ENCODE assay signal across 8 cellular contexts in genomic region chr10:119596537-119597404, GRCh38. TPM values are rescaled to one million over a fixed set of nuclear protein-coding genes. Genes with fewer than 3 reads are reported as not detected.
DNase-seq lines count a peak whose midpoint lies in the region; ATAC-seq and TF ChIP-seq lines count a peak whose summit lies in the region.

Gene TIAL1, minus strand, starts transcription at chr10:119596964. Its CDS starts 499 bp downstream, at chr10:119596465.

- H4K20me1 ChIP-seq in neural progenitor cell (ENCODE audit: low read depth): peaks cover 39% of the 10 kb centered on the region

- TF ChIP-seq CTCF in foreskin keratinocyte (conservative IDR thresholded peaks at IDR 0.05) (no peak), neural progenitor cell (IDR thresholded peaks at IDR 0.05) (no peak)

- H3K27me3 ChIP-seq in foreskin keratinocyte (no peaks in the 10 kb centered on the region), neural progenitor cell (no peaks in the 10 kb centered on the region)

- H3K27me3 Mint-ChIP-seq in neural progenitor cell (ENCODE audit: insufficient read depth, low read depth): no peaks in the 10 kb centered on the region

- peaks cover 3% of the 10 kb centered on the region for H3K36me3 ChIP-seq in neural progenitor cell

- peak within 1 kb of the TSS; percentile 92 for H3K4me3 Mint-ChIP-seq in neural progenitor cell

- POLR2A ChIA-PET in HEK293T (lab: Yijun Ruan, JAX): interaction anchor here (0.6 to 5.0 kb wide), 23 partner anchors 9 to 397 kb away, joined by 3 to 41 read pairs (median 4); partner anchors contain the start of genes BAG3, INPP5F, MCMBP and RGS10

- peaks cover 7% of the 10 kb centered on the region for H3K36me3 Mint-ChIP-seq in neural progenitor cell

- H3K79me2 ChIP-seq in neural progenitor cell (ENCODE audit: low read depth): peaks cover 47% of the 10 kb centered on the region

- in situ Hi-C loops in SK-MEL-5 (cut with HindIII; ENCODE audit: low pct_unique_long_range_greater_than_20kb, low sequenced_read_pairs): no loop called here

- DNase-seq in GF-D8 (lab: John Stamatoyannopoulos, UW) (peak; percentile 100), HEK293T (ENCODE audit: extremely low spot score) (peak; percentile 96), MV-4-11 (lab: John Stamatoyannopoulos, UW) (peak; percentile 100), SK-MEL-5 (ENCODE audit: low read depth, low spot score) (peak; percentile 98), foreskin keratinocyte (peak; percentile 98 to 99), neural progenitor cell (ENCODE audit: low spot score) (peak; percentile 99), stromal cell of bone marrow (ENCODE audit: low read depth) (peak; percentile 99)
- peak; percentile 92 for DNase-seq in activated naive CD4-positive, alpha-beta T cell treated with Interleukin-2 at 50 U/mL for 16 hours

- CTCF ChIA-PET in HEK293T (lab: Yijun Ruan, JAX): no interaction called here

- peaks cover 18% of the 10 kb centered on the region for H3F3A ChIP-seq in neural progenitor cell (ENCODE audit: low read depth)

- peaks cover 37% of the 10 kb centered on the region for H3K4me1 Mint-ChIP-seq in neural progenitor cell

- H3K27ac ChIP-seq in foreskin keratinocyte (peak within 1 kb of the TSS; percentile 92), neural progenitor cell (peak within 1 kb of the TSS; percentile 96)

- H2AFZ ChIP-seq in neural progenitor cell (replicated peaks): peak within 1 kb of the TSS; percentile 88

- peak; percentile 94 for ATAC-seq in foreskin keratinocyte

- H3K4me3 ChIP-seq in neural progenitor cell: peak within 1 kb of the TSS; percentile 70

- peak within 1 kb of the TSS; percentile 90 for H3K27ac Mint-ChIP-seq in neural progenitor cell

- peaks cover 2% of the 10 kb centered on the region for H3K9me3 Mint-ChIP-seq in neural progenitor cell

- peak within 1 kb of the TSS; percentile 82 for H3K4me2 ChIP-seq in neural progenitor cell

- H3K4me1 ChIP-seq in foreskin keratinocyte: peaks cover 24% of the 10 kb centered on the region
- peaks cover 33% of the 10 kb centered on the region for H3K4me1 ChIP-seq in neural progenitor cell

- no peaks in the 10 kb centered on the region for H3K9me3 ChIP-seq in neural progenitor cell (ENCODE audit: low read depth)

- H3K9ac ChIP-seq in neural progenitor cell: peak within 1 kb of the TSS; percentile 87

TF ChIP-seq in HEK293T, 16 proteins besides CTCF, POLR2A, EP300 and RAD21:
- TF ChIP-seq NFRKB (IDR thresholded peaks at IDR 0.05) (no peak), FOXM1 (IDR thresholded peaks at IDR 0.05; ENCODE audit: borderline replicate concordance) (no peak), FOXK2 (IDR thresholded peaks at IDR 0.05) (no peak), HDGF (IDR thresholded peaks at IDR 0.05; ENCODE audit: borderline replicate concordance) (no peak), ELF4 (IDR thresholded peaks at IDR 0.05) (peak; percentile 89), SUZ12 (IDR thresholded peaks at IDR 0.05) (no peak), CTBP1 (IDR thresholded peaks at IDR 0.05; ENCODE audit: borderline replicate concordance) (no peak), L3MBTL2 (conservative IDR thresholded peaks at IDR 0.05) (peak; percentile 88), FOXA1 (IDR thresholded peaks at IDR 0.05) (no peak)

RNA-seq across cellular contexts. Expression of gene TIAL1, which starts in this region (rescaled TPM):
- 25.1 and 28.4 TPM in 2 replicates for total RNA-seq in SK-MEL-5 (2014; rRNA removed; shearing (Covaris generic))
- 35.8 and 44.7 TPM in 2 replicates for polyA plus RNA-seq in SK-MEL-5 (2015; cell fraction: cytosol; rRNA removed)
- 213 and 233 TPM in 2 replicates for polyA plus RNA-seq in SK-MEL-5 (2015; cell fraction: nucleus; rRNA removed)
- total RNA-seq in foreskin keratinocyte (107 and 116 TPM in 2 replicates), neural progenitor cell (ENCODE audit: low replicate concordance) (130 and 166 TPM in 2 replicates)
- polyA plus RNA-seq in foreskin keratinocyte: 80.4 and 95.3 TPM in 2 replicates

Comparison
In these comparisons a context has a peak if more than half of its experiments do, and no peak if none do; other contexts are left out.
1. Peak in every context shown above with its lines: DNase-seq, ATAC-seq, H3K4me3 ChIP-seq and H3K27ac ChIP-seq.